Comparison of ENCODE assay signal across 26 cellular contexts in genomic region chr16:80327740-80328139, GRCh38.
"Had no signal": no experiment of that assay in that cellular context is flagged by ENCODE, and none has a peak within 500 bp of the region (broad histone marks: within the 10 kb centered on the region; RNA-seq: fewer than 3 reads in every experiment).

No MANE protein-coding gene starts in this region.

- ATAC-seq: esophagus mucosa, gastrocnemius medialis, heart right ventricle, left cardiac atrium, left lung, left ventricle myocardium superior, lower lobe of right lung had no signal

- H3K4me1 ChIP-seq: esophagus squamous epithelium, gastrocnemius medialis, heart right ventricle, left lung, lower lobe of right lung had no signal

- DNase-seq: dermis blood vessel endothelial cell; dorsolateral prefrontal cortex; effector CD4-positive, alpha-beta T cell; effector memory CD4-positive, alpha-beta T cell; erythroblast; esophagus squamous epithelium; foreskin fibroblast; foreskin melanocyte; gastrocnemius medialis; glutamatergic neuron; head of caudate nucleus; heart right ventricle; hippocampal formation; left cardiac atrium; left lung; left ventricle myocardium superior; lower lobe of right lung; mesenchymal stem cell had no signal

- H3K27ac ChIP-seq: coronary artery, dorsolateral prefrontal cortex, epithelial cell of prostate, esophagus squamous epithelium, gastrocnemius medialis, heart right ventricle, left lung, lower lobe of right lung had no signal

- H3K9me3 ChIP-seq: esophagus squamous epithelium, gastrocnemius medialis, heart right ventricle, left lung, lower lobe of right lung had no signal

- H3K4me3 ChIP-seq: coronary artery, dorsolateral prefrontal cortex, esophagus squamous epithelium, gastrocnemius medialis, heart right ventricle, left lung, lower lobe of right lung had no signal

- H3K36me3 Mint-ChIP-seq: mesothelial cell of epicardium had no signal

- H3K9me3 Mint-ChIP-seq: mesothelial cell of epicardium had no signal

- H3K36me3 ChIP-seq: esophagus squamous epithelium, gastrocnemius medialis, heart right ventricle, left lung, lower lobe of right lung had no signal

- H3K4me3 Mint-ChIP-seq: mesothelial cell of epicardium had no signal

- H3K27me3 ChIP-seq: esophagus squamous epithelium, gastrocnemius medialis, left lung had no signal

- H3K27ac Mint-ChIP-seq: mesothelial cell of epicardium had no signal

- FAIRE-seq: colon, endometrium, islet of Langerhans, keratinocyte had no signal

- H3K4me1 Mint-ChIP-seq: mesothelial cell of epicardium had no signal
